2 cellular contexts compared by ENCODE assay signal in the genomic region with DNA sequence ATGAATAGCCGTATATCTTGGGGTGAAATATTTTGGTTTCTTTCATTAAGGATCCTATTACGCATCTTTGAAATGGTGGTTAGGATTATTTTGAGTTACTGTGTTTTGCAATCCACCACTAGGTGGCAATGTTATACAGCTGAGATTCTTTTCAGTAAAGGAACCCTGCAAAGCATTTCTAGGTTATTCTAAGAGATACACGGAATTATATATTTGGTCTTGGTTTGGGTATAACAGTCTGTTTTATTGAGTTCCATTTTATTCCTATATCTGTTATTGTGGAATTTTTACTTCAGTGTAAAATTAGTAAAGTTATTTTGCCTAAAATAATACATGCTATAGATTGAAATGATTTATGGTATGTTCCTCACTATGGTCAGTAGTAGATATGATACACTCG.
A peak's percentile ranks its signal among the peaks of the same experiment; 100 is the strongest.
TF ChIP-seq lines count a peak whose summit lies in the region.

No MANE protein-coding gene starts in this region.

TF ChIP-seq in IMR-90, 13 proteins besides CTCF, POLR2A, EP300 and RAD21:
- TF ChIP-seq RCOR1 (IDR thresholded peaks at IDR 0.05; ENCODE audit: insufficient replicate concordance, low read length) = no peak
- TF ChIP-seq BHLHE40 (IDR thresholded peaks at IDR 0.05; ENCODE audit: low read depth, low read length) = no peak
- peak; percentile 82 for TF ChIP-seq SMC3 (IDR thresholded peaks at IDR 0.05; ENCODE audit: low read depth, low read length)
- peak; percentile 18; the same call in 1 of the 2 replicates for TF ChIP-seq CEBPB (IDR thresholded peaks at IDR 0.05; ENCODE audit: low read depth, low read length)
- no peak for TF ChIP-seq MXI1 (IDR thresholded peaks at IDR 0.05; ENCODE audit: borderline replicate concordance, low read depth, low read length)
- TF ChIP-seq MAZ (IDR thresholded peaks at IDR 0.05; ENCODE audit: borderline replicate concordance, low read depth, low read length) = no peak
- TF ChIP-seq FOS (IDR thresholded peaks at IDR 0.05; ENCODE audit: low read depth, low read length) = no peak
- no peak for TF ChIP-seq USF2 (IDR thresholded peaks at IDR 0.05; ENCODE audit: low read depth, low read length)
- no peak for TF ChIP-seq CHD1 (IDR thresholded peaks at IDR 0.05; ENCODE audit: low read depth, low read length)
- TF ChIP-seq RFX5 (IDR thresholded peaks at IDR 0.05; ENCODE audit: low read depth, low read length) = no peak
- no peak for TF ChIP-seq NFE2L2 (IDR thresholded peaks at IDR 0.05; ENCODE audit: low read depth, low read length)
- no peak for TF ChIP-seq ELK1 (IDR thresholded peaks at IDR 0.05; ENCODE audit: borderline replicate concordance, low read depth, low read length)
- TF ChIP-seq MAFK (IDR thresholded peaks at IDR 0.05; ENCODE audit: low read depth, low read length) = no peak

TF ChIP-seq in H1, 55 proteins besides CTCF, POLR2A, EP300 and RAD21:
- TF ChIP-seq CEBPB (IDR thresholded peaks at IDR 0.05; ENCODE audit: low read depth, low read length) (peak; percentile 21; the same call in 1 of the 2 replicates), TCF12 (IDR thresholded peaks at IDR 0.05; ENCODE audit: low read depth, low read length) (no peak), YY1 (IDR thresholded peaks at IDR 0.05; ENCODE audit: low read depth, low read length) (no peak), CBX5 (IDR thresholded peaks at IDR 0.05; ENCODE audit: low read depth, low read length) (no peak), TBP (IDR thresholded peaks at IDR 0.05; ENCODE audit: low read depth, low read length) (no peak), BRCA1 (IDR thresholded peaks at IDR 0.05; ENCODE audit: low read depth, low read length) (no peak), SRF (IDR thresholded peaks at IDR 0.05; ENCODE audit: low read depth, low read length) (no peak), FOSL1 (IDR thresholded peaks at IDR 0.05; ENCODE audit: insufficient read depth, low read depth, low read length) (no peak), ATF2 (IDR thresholded peaks at IDR 0.05; ENCODE audit: low read length) (no peak)
